In the genomic region with DNA sequence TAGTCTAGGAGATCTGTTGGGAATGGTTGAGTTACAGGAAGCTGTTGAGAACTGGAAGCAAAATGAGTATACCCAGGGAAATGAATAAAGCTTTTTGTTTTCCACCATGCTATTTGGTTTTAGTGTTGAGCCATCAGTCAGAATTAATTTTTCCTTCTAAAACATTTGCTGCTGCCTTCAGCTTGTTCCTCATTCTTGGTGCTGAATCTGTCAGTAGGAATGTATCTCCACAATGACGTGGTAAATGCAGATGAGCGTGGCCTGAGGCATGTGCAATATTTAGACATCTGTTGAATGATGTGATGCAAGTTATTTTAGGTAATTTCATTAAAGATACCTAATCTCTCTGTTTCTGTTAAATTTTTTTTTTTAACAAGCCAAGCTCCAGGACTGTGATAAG, we compare ENCODE assay signal across 8 cellular contexts. TPM values are rescaled to one million over a fixed set of nuclear protein-coding genes. Genes with fewer than 3 reads are reported as not detected.
DNase-seq lines count a peak whose midpoint lies in the region; ATAC-seq, FAIRE-seq and TF ChIP-seq lines count a peak whose summit lies in the region.
"Had no signal": no experiment of that assay in that cellular context is flagged by ENCODE, and none has a peak within 500 bp of the region (broad histone marks: within the 10 kb centered on the region; RNA-seq: fewer than 3 reads in every experiment).

No MANE protein-coding gene starts in this region.

- H3K36me3 ChIP-seq in gastrocnemius medialis (peaks cover 0 to 27% of the 10 kb centered on the region in 2 donors), hepatocyte (replicated peaks; ENCODE audit: insufficient read depth, low read depth) (peaks cover 8% of the 10 kb centered on the region)

- H3K27me3 ChIP-seq in gastrocnemius medialis, result no peaks in the 10 kb centered on the region
- no peaks in the 10 kb centered on the region for H3K27me3 ChIP-seq in hepatocyte

- peaks cover 74 to 86% of the 10 kb centered on the region in 2 donors for H3K4me1 Mint-ChIP-seq in effector memory CD8-positive, alpha-beta T cell (ENCODE audit: low read depth in 2 of 2)

- no peaks in the 10 kb centered on the region for H3K9me3 Mint-ChIP-seq in effector memory CD8-positive, alpha-beta T cell

- DNase-seq in GM04503 (ENCODE audit: low read depth) (peak; percentile 79), RCC 7860 (ENCODE audit: low spot score) (peak; percentile 22), gastrocnemius medialis (no peak), anterior cingulate cortex (lab: John Stamatoyannopoulos, UW) (no peak), hepatocyte (ENCODE audit: low spot score) (no peak)
- DNase-seq in effector memory CD8-positive, alpha-beta T cell, result no peak
- DNase-seq: NCI-H446 treated with DMSO at 0.1 percent for 48 hours had no signal

- H3K36me3 Mint-ChIP-seq in effector memory CD8-positive, alpha-beta T cell (ENCODE audit: insufficient read depth), result peaks cover 96% of the 10 kb centered on the region

- H3K4me3 ChIP-seq in gastrocnemius medialis (no peak overlapping the region), hepatocyte (no peak overlapping the region)

- peaks cover 100% of the 10 kb centered on the region for H3K79me2 ChIP-seq in hepatocyte

- intact Hi-C loops in gastrocnemius medialis (cut with DNase I; ENCODE audit: low total_unique reads), result loop anchor here (10.0 kb wide), 1 partner anchor 218 kb away; the partner anchor contains the start of gene LITAFD

- no peak overlapping the region for H2AFZ ChIP-seq in hepatocyte

- no peak for ATAC-seq in effector memory CD8-positive, alpha-beta T cell (replicated peaks)
- ATAC-seq in gastrocnemius medialis (no peak), GM21825 (IDR thresholded peaks at IDR 0.05; ENCODE audit: unreplicated experiment) (no peak)

- no peak for FAIRE-seq in RCC 7860 (lab: Jason Lieb, UNC)

- peak overlapping the region; percentile 81 to 90 for H3K27ac Mint-ChIP-seq in effector memory CD8-positive, alpha-beta T cell

- TF ChIP-seq CTCF in gastrocnemius medialis (IDR thresholded peaks at IDR 0.05 in 4 of 5, conservative IDR thresholded peaks at IDR 0.05 in 1 of 5), result no peak
- TF ChIP-seq CTCF in hepatocyte (IDR thresholded peaks at IDR 0.05; ENCODE audit: poor library complexity), result no peak

- H3K4me3 Mint-ChIP-seq in effector memory CD8-positive, alpha-beta T cell, result peak overlapping the region; percentile 70 to 76

- H3K27ac ChIP-seq in gastrocnemius medialis (peak overlapping the region; percentile 2 to 99 (median 38)), hepatocyte (no peak overlapping the region)

- no peak overlapping the region for H3K4me2 ChIP-seq in hepatocyte

- H3K9me3 ChIP-seq in gastrocnemius medialis (no peaks in the 10 kb centered on the region), hepatocyte (ENCODE audit: low read depth) (no peaks in the 10 kb centered on the region)

- H4K20me1 ChIP-seq in hepatocyte (ENCODE audit: insufficient read depth, poor library complexity, severe bottlenecking), result peaks cover 100% of the 10 kb centered on the region

- H3K27me3 Mint-ChIP-seq in effector memory CD8-positive, alpha-beta T cell, result no peaks in the 10 kb centered on the region

- WGBS in hepatocyte (ENCODE audit: low lambda C conversion rate, missing lambda C conversion rate), result 72% methylated on average over 2 of the region's 2 CpGs

- in situ Hi-C loops in gastrocnemius medialis (cut with MboI; ENCODE audit: low sequenced_read_pairs in 4 of 4), result no loop called here

- no peaks in the 10 kb centered on the region for H3K9me2 ChIP-seq in hepatocyte (replicated peaks; ENCODE audit: insufficient read depth)

- no peak for TF ChIP-seq POLR2A in gastrocnemius medialis (IDR thresholded peaks at IDR 0.05)

- peaks cover 98 to 99% of the 10 kb centered on the region in 2 donors for H3K4me1 ChIP-seq in gastrocnemius medialis
- peaks cover 45% of the 10 kb centered on the region for H3K4me1 ChIP-seq in hepatocyte (ENCODE audit: insufficient read depth)

RNA-seq across cellular contexts. Expression of gene HAPSTR1, which starts 10.9 kb away (rescaled TPM):
- total RNA-seq in gastrocnemius medialis, result 10 to 100 TPM; 55.0 to 65.0 (median 60.9) TPM
- total RNA-seq in hepatocyte, result 58.4 and 69.0 TPM in 2 replicates
- polyA plus RNA-seq in hepatocyte, result 20.2 and 21.4 TPM in 2 replicates

Comparison
In these comparisons a context has a peak if more than half of its experiments do, and no peak if none do; other contexts are left out.
1. DNase-seq: peak in GM04503 (single experiment) and RCC 7860 (single experiment); none in effector memory CD8-positive, alpha-beta T cell (0 of 3), gastrocnemius medialis (0 of 2), anterior cingulate cortex (0 of 58) and hepatocyte (single experiment).